ENCODE assay signal across 17 cellular contexts in genomic region chr4:82753238-82753637, GRCh38. TPM values are rescaled to one million over a fixed set of nuclear protein-coding genes. Genes with fewer than 3 reads are reported as not detected.
DNase-seq lines count a peak whose midpoint lies in the region; ATAC-seq and TF ChIP-seq lines count a peak whose summit lies in the region.
"Had no signal": no experiment of that assay in that cellular context is flagged by ENCODE, and none has a peak within 500 bp of the region (broad histone marks: within the 10 kb centered on the region; RNA-seq: fewer than 3 reads in every experiment).

No MANE protein-coding gene starts in this region.

- no peaks in the 10 kb centered on the region for H3K27me3 Mint-ChIP-seq in MCF 10A (ENCODE audit: insufficient read depth, unreplicated experiment)
- H3K27me3 Mint-ChIP-seq in natural killer cell (ENCODE audit: low read depth in 2 of 2) = no peaks in the 10 kb centered on the region

- no peak overlapping the region for H3K14ac ChIP-seq in neuronal stem cell (ENCODE audit: low read length)

- no peak for TF ChIP-seq POLR2A in breast epithelium (IDR thresholded peaks at IDR 0.05)
- no peak for TF ChIP-seq POLR2A in upper lobe of left lung (IDR thresholded peaks at IDR 0.05)

- H3K27ac Mint-ChIP-seq in MCF 10A (ENCODE audit: low read depth, unreplicated experiment) (peak overlapping the region; percentile 7), natural killer cell (no peak overlapping the region)
- H3K27ac Mint-ChIP-seq: activated CD4-positive, alpha-beta memory T cell treated with anti-CD3 and anti-CD28 coated beads for 36 hours; activated T-helper 2 cell treated with anti-CD3 and anti-CD28 coated beads, Interferon-gamma antibody, Interleukin-2, Interleukin-4, amounts not matched to agents 10 μg/mL and 5 μg/mL and 100 μg/mL, durations not matched to agents 14 hours and 24 hours and 36 hours; immature natural killer cell had no signal

- CTCF ChIA-PET in MCF 10A (lab: Yijun Ruan, JAX) = interaction anchor here (1.7 kb wide), 1 partner anchor 31 kb away, joined by 5 read pairs; no protein-coding TSS in a partner anchor

- H2BK120ac ChIP-seq in neuronal stem cell (ENCODE audit: low read depth, low read length) = no peak overlapping the region

- no CpG with 5 or more reads among the region's 4 CpGs for WGBS in neuronal stem cell (ENCODE audit: extremely low coverage in 2 of 2, insufficient read length in 2 of 2, insufficient replicate concordance in 1 of 2), 2 donors
- WGBS in upper lobe of left lung, 2 donors = 84 to 86% methylated on average over 1 to 4 of the region's 4 CpGs

- H3K9me3 Mint-ChIP-seq in MCF 10A (ENCODE audit: unreplicated experiment) = no peaks in the 10 kb centered on the region
- H3K9me3 Mint-ChIP-seq in natural killer cell = no peaks in the 10 kb centered on the region
- H3K9me3 Mint-ChIP-seq: activated CD4-positive, alpha-beta memory T cell treated with anti-CD3 and anti-CD28 coated beads for 36 hours; activated T-helper 2 cell treated with anti-CD3 and anti-CD28 coated beads, Interferon-gamma antibody, Interleukin-2, Interleukin-4, amounts not matched to agents 10 μg/mL and 5 μg/mL and 100 μg/mL, durations not matched to agents 14 hours and 24 hours and 36 hours; CD8-positive, alpha-beta memory T cell; immature natural killer cell had no signal

- no peak overlapping the region for H3K9ac ChIP-seq in neuronal stem cell (ENCODE audit: low read depth, low read length, poor library complexity)

- H4K91ac ChIP-seq in neuronal stem cell (ENCODE audit: low read depth, low read length, poor library complexity) = no peak overlapping the region

- H3K27ac ChIP-seq in breast epithelium = peak overlapping the region in 1 of 2 donors; percentile 21
- H3K27ac ChIP-seq in epithelial cell of prostate = peak overlapping the region; percentile 47
- H3K27ac ChIP-seq in neuronal stem cell (replicated peaks; ENCODE audit: low read length) = no peak overlapping the region
- peak overlapping the region; percentile 12 to 43 (median 27) for H3K27ac ChIP-seq in upper lobe of left lung

- ATAC-seq in upper lobe of left lung (ENCODE audit: low FRiP score in 2 of 2) = no peak
- no peak for ATAC-seq in mucosa of descending colon
- no peak for ATAC-seq in natural killer cell

- no peak overlapping the region for H2AK5ac ChIP-seq in neuronal stem cell (ENCODE audit: low read depth, low read length)

- H3K4me3 Mint-ChIP-seq in MCF 10A (ENCODE audit: unreplicated experiment) (no peak overlapping the region), natural killer cell (no peak overlapping the region)
- H3K4me3 Mint-ChIP-seq: activated CD4-positive, alpha-beta memory T cell treated with anti-CD3 and anti-CD28 coated beads for 36 hours; CD8-positive, alpha-beta memory T cell; immature natural killer cell had no signal

- no peak overlapping the region for H2BK5ac ChIP-seq in neuronal stem cell (ENCODE audit: low read length)

- H3K4me1 Mint-ChIP-seq in MCF 10A (ENCODE audit: insufficient read depth, unreplicated experiment) = peaks cover 11% of the 10 kb centered on the region
- H3K4me1 Mint-ChIP-seq in natural killer cell = peaks cover 6 to 31% of the 10 kb centered on the region in 2 donors
- H3K4me1 Mint-ChIP-seq: CD8-positive, alpha-beta memory T cell; immature natural killer cell had no signal

- no peak overlapping the region for H3K4me3 ChIP-seq in breast epithelium
- no peak overlapping the region for H3K4me3 ChIP-seq in neuronal stem cell (ENCODE audit: low read length in 2 of 2)
- H3K4me3 ChIP-seq in upper lobe of left lung = no peak overlapping the region
- no peak overlapping the region for H3K4me3 ChIP-seq in mucosa of descending colon
- H3K4me3 ChIP-seq: ovary had no signal

- H3K36me3 Mint-ChIP-seq in MCF 10A (ENCODE audit: insufficient read depth, unreplicated experiment) = no peaks in the 10 kb centered on the region
- no peaks in the 10 kb centered on the region for H3K36me3 Mint-ChIP-seq in natural killer cell
- H3K36me3 Mint-ChIP-seq: activated CD4-positive, alpha-beta memory T cell treated with anti-CD3 and anti-CD28 coated beads for 36 hours; CD8-positive, alpha-beta memory T cell; immature natural killer cell had no signal

- H3K4me2 ChIP-seq in neuronal stem cell (ENCODE audit: insufficient read depth, low read length, poor library complexity, severe bottlenecking) = no peak overlapping the region

- H4K8ac ChIP-seq in neuronal stem cell (ENCODE audit: low read depth, low read length) = no peak overlapping the region

- H3K4me1 ChIP-seq in breast epithelium (no peaks in the 10 kb centered on the region), neuronal stem cell (ENCODE audit: control insufficient read depth in 2 of 2, insufficient read depth in 1 of 2, low read depth in 1 of 2, low read length in 2 of 2) (peaks cover 15 to 26% of the 10 kb centered on the region in 2 donors), upper lobe of left lung (no peaks in the 10 kb centered on the region), mucosa of descending colon (ENCODE audit: low read depth) (no peaks in the 10 kb centered on the region)

- TF ChIP-seq EP300 in upper lobe of left lung (IDR thresholded peaks at IDR 0.05) = no peak

- no peak overlapping the region for H2AFZ ChIP-seq in neuronal stem cell (ENCODE audit: low read length)

- no peaks in the 10 kb centered on the region for H3K27me3 ChIP-seq in breast epithelium
- no peaks in the 10 kb centered on the region for H3K27me3 ChIP-seq in neuronal stem cell (ENCODE audit: control insufficient read depth in 3 of 3, insufficient read depth in 3 of 3, low read depth in 1 of 3, low read length in 3 of 3)
- H3K27me3 ChIP-seq in upper lobe of left lung = no peaks in the 10 kb centered on the region
- H3K27me3 ChIP-seq: ovary had no signal

- no peak overlapping the region for H3K23ac ChIP-seq in neuronal stem cell (ENCODE audit: low read depth, low read length, poor library complexity)

- POLR2A ChIA-PET in MCF 10A (lab: Yijun Ruan, JAX) = interaction anchor here (1.2 to 2.4 kb wide), 2 partner anchors 26 to 32 kb away, joined by 3 to 7 read pairs; no protein-coding TSS in a partner anchor

- H2BK12ac ChIP-seq in neuronal stem cell (ENCODE audit: low read length) = no peak overlapping the region

- no peak overlapping the region for H3K4ac ChIP-seq in neuronal stem cell (ENCODE audit: low read length)

- H3K79me1 ChIP-seq in neuronal stem cell (ENCODE audit: low read depth, low read length) = no peaks in the 10 kb centered on the region

- no TSS peak for BruUV-seq in MCF 10A (replicated peaks; lab: Mats Ljungman, UMichigan)

- no peak for TF ChIP-seq CTCF in MCF 10A (IDR thresholded peaks at IDR 0.05; ENCODE audit: unreplicated experiment)
- no peak for TF ChIP-seq CTCF in breast epithelium (IDR thresholded peaks at IDR 0.05)
- no peak for TF ChIP-seq CTCF in upper lobe of left lung (IDR thresholded peaks at IDR 0.05)
- no peak for TF ChIP-seq CTCF in mucosa of descending colon (IDR thresholded peaks at IDR 0.05)
- no peak for TF ChIP-seq CTCF in natural killer cell (IDR thresholded peaks at IDR 0.05)

- H3K36me3 ChIP-seq in breast epithelium = no peaks in the 10 kb centered on the region
- no peaks in the 10 kb centered on the region for H3K36me3 ChIP-seq in neuronal stem cell (replicated peaks in 1 of 2; ENCODE audit: control insufficient read depth in 2 of 2, insufficient read depth in 2 of 2, low read length in 2 of 2)
- no peaks in the 10 kb centered on the region for H3K36me3 ChIP-seq in upper lobe of left lung
- no peaks in the 10 kb centered on the region for H3K36me3 ChIP-seq in mucosa of descending colon (ENCODE audit: low read depth)
- H3K36me3 ChIP-seq: ovary had no signal

- intact Hi-C loops in MCF 10A (cut with micrococcal nuclease) = no loop called here
- intact Hi-C loops in breast epithelium (cut with DNase I; ENCODE audit: low total_unique reads) = no loop called here
- intact Hi-C loops in mucosa of descending colon (cut with DNase I, micrococcal nuclease) = no loop called here
- intact Hi-C loops in natural killer cell (cut with micrococcal nuclease) = no loop called here

- DNase-seq in MCF 10A (ENCODE audit: unreplicated experiment) (peak; percentile 32), breast epithelium (ENCODE audit: low spot score in 2 of 2) (no peak), epithelial cell of prostate (ENCODE audit: low read depth, low spot score) (no peak), neuronal stem cell (ENCODE audit: low spot score) (no peak), upper lobe of left lung (no peak), mucosa of descending colon (no peak), natural killer cell (no peak)
- DNase-seq in activated CD4-positive, alpha-beta T cell treated with anti-CD3 and anti-CD28 coated beads for 48 hours = no peak
- DNase-seq: activated CD4-positive, alpha-beta memory T cell treated with anti-CD3 and anti-CD28 coated beads for 36 hours; CD8-positive, alpha-beta memory T cell; effector CD8-positive, alpha-beta T cell; immature natural killer cell; NCI-H2029; NCI-H774; SHP77 had no signal

- H2BK15ac ChIP-seq in neuronal stem cell (ENCODE audit: low read length) = no peak overlapping the region

- peak overlapping the region; percentile 29 for H3K18ac ChIP-seq in neuronal stem cell (ENCODE audit: low read length)

- no peaks in the 10 kb centered on the region for H3K9me3 ChIP-seq in breast epithelium
- H3K9me3 ChIP-seq in neuronal stem cell (replicated peaks in 1 of 2; ENCODE audit: control insufficient read depth in 2 of 2, insufficient read depth in 1 of 2, low read depth in 1 of 2, low read length in 2 of 2) = peaks cover 0 to 2% of the 10 kb centered on the region in 2 donors
- H3K9me3 ChIP-seq in upper lobe of left lung = no peaks in the 10 kb centered on the region
- H3K9me3 ChIP-seq in mucosa of descending colon = no peaks in the 10 kb centered on the region
- H3K9me3 ChIP-seq: ovary had no signal

RNA-seq across cellular contexts. Expression of gene SCD5, which starts 45.4 kb away (rescaled TPM):
- 3.5 and 3.6 TPM in 2 replicates for total RNA-seq in MCF 10A (2022)
- 10 to 100 TPM in 2 of 3 donors, 1 to 10 TPM in 1; 9.8 to 17.0 (median 14.7) TPM for total RNA-seq in breast epithelium
- 43.1 TPM for polyA plus RNA-seq in neuronal stem cell (2013, experiment 1 of 2)
- polyA plus RNA-seq in neuronal stem cell (2013, experiment 2 of 2) = 43.1 TPM
- total RNA-seq in upper lobe of left lung = 10 to 100 TPM; 17.8 to 40.3 (median 25.3) TPM
- total RNA-seq in mucosa of descending colon = 10 to 100 TPM in 1 of 3 donors, 1 to 10 TPM in 2; 1.5 to 19.9 (median 2.8) TPM
- 10 to 100 TPM in 1 of 3 donors, 1 to 10 TPM in 2; 8.9 to 11.6 (median 9.0) TPM for total RNA-seq in natural killer cell
